ENCODE assay signal across 8 cellular contexts in genomic region chr12:92505373-92506340, GRCh38.
A peak's percentile ranks its signal among the peaks of the same experiment; 100 is the strongest.
DNase-seq lines count a peak whose midpoint lies in the region; ATAC-seq lines count a peak whose summit lies in the region.

No MANE protein-coding gene starts in this region.

- DNase-seq in Ammon's horn (ENCODE audit: low spot score) (peak; percentile 74), RPMI7951 (ENCODE audit: low read depth) (peak; percentile 35), iris pigment epithelial cell (ENCODE audit: low read depth) (peak; percentile 40)
- peak; percentile 2 to 53 for DNase-seq in stimulated activated CD4-positive, alpha-beta T cell treated with anti-CD3 and anti-CD28 coated beads, Interleukin-15, amount 100 ng/mL, for 1 hour (ENCODE audit: low read depth in 1 of 2, low spot score in 1 of 2)

- peak overlapping the region; percentile 29 for H3K27ac ChIP-seq in angular gyrus (ENCODE audit: low read depth, low read length)

- peak; percentile 31 for ATAC-seq in GM21390 (IDR thresholded peaks at IDR 0.05; ENCODE audit: unreplicated experiment)
- ATAC-seq in GM19035 (IDR thresholded peaks at IDR 0.05; ENCODE audit: unreplicated experiment) = no peak
- no peak for ATAC-seq in GM18519 (IDR thresholded peaks at IDR 0.05; ENCODE audit: low FRiP score, unreplicated experiment)
